In the genomic region with DNA sequence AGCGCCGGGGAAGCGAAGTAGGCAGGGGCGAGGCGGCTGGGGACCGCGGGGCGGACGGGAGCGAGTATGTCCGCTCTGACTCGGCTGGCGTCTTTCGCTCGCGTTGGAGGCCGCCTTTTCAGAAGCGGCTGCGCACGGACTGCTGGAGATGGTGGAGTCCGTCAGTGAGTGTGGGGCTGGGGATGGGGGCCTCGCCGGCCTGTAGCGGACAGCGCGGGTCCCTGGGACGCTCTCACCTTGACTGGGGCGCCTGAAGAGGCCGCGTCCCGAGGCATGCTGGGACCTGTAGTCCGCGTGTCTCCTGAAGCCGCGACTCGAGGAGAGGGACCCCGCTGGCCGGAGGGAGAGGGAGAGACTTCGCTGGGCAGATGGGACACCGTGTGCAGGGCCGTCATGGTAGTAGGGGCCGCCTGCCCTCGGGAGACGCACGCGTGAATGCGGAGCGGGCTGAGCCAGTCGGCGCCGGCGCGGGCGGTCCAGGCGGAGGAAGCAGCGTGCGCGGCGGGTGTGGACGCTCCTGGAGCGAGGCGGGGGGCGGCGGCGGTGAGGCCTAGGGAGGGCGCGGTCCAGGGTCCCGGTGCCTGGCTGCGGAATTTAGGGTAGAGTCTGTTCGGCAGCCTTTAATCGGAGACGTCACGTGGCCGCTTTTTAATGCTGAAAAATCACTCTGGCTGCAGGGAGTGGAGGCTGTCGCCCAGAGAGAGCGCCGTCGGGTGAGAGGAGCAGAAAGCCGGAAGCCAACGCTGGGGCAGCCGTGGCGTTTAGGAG, we compare ENCODE assay signal across 8 cellular contexts. TPM values are rescaled to one million over a fixed set of nuclear protein-coding genes. Genes with fewer than 3 reads are reported as not detected.
DNase-seq lines count a peak whose midpoint lies in the region; ATAC-seq and TF ChIP-seq lines count a peak whose summit lies in the region.

NDUFB2 (plus strand) TSS at position 30 of the 768 bp plus-strand sequence; CDS start at position 67, 37 bp downstream.

- peaks cover 34% of the 10 kb centered on the region for H3K4me1 Mint-ChIP-seq in activated B cell treated with CpG ODN at 0.5 μM for 24 hours

- CTCF ChIA-PET in activated B cell treated with CpG ODN at 0.5 μM for 24 hours (lab: Charles Lee), result no interaction called here

- POLR2A ChIA-PET in activated B cell treated with CpG ODN at 0.5 μM for 24 hours (lab: Charles Lee), result interaction anchor here (0.6 to 2.3 kb wide), 9 partner anchors 11 to 1466 kb away, joined by 3 to 8 read pairs (median 6); partner anchors contain the start of genes ADCK2, MRPS33 and UBN2

- H3K4me3 Mint-ChIP-seq in activated B cell treated with CpG ODN at 0.5 μM for 24 hours, result peak within 1 kb of the TSS; percentile 94

- H3K27me3 Mint-ChIP-seq in activated B cell treated with CpG ODN at 0.5 μM for 24 hours, result no peaks in the 10 kb centered on the region

- peaks cover 24% of the 10 kb centered on the region for H3K36me3 Mint-ChIP-seq in activated B cell treated with CpG ODN at 0.5 μM for 24 hours (ENCODE audit: low read depth)

- ATAC-seq in GM18867 (IDR thresholded peaks at IDR 0.05; ENCODE audit: unreplicated experiment), result peak; percentile 89
- ATAC-seq in HG03095 (IDR thresholded peaks at IDR 0.05; ENCODE audit: unreplicated experiment), result peak; percentile 85
- peak; percentile 86 for ATAC-seq in activated B cell treated with CpG ODN at 0.5 μM for 24 hours (ENCODE audit: low read depth)

- DNase-seq in AG10803 (ENCODE audit: low read depth) (peak; percentile 74), NCI-H2227 (lab: John Stamatoyannopoulos, UW; ENCODE audit: unreplicated experiment) (peak; percentile 93), activated B cell treated with CpG ODN at 0.5 μM for 24 hours (peak; percentile 90), kidney tubule cell (ENCODE audit: low spot score) (peak; percentile 83)
- peak in 3 of 4 experiments; percentile 62 to 90 (median 63) for DNase-seq in stimulated activated CD4-positive, alpha-beta T cell treated with anti-CD3 and anti-CD28 coated beads, Interleukin-1b, Interleukin-23, amount 100 ng/mL, for 24 hours (ENCODE audit: low read depth in 4 of 4, low spot score in 1 of 4)

- H3K27ac Mint-ChIP-seq in activated B cell treated with CpG ODN at 0.5 μM for 24 hours, result peak within 1 kb of the TSS; percentile 98

- intact Hi-C loops in activated B cell treated with CpG ODN at 0.5 μM for 24 hours (cut with micrococcal nuclease), result loop anchor here (1.0 to 5.0 kb wide), 9 partner anchors 21 to 1356 kb away; partner anchors contain the start of genes BRAF, FMC1, MRPS33 and SSBP1

- peak within 1 kb of the TSS; percentile 94 for H3K4me3 ChIP-seq in AG10803 (ENCODE audit: low read length)

- peak within 1 kb of the TSS; percentile 94 for H3K27ac ChIP-seq in cingulate gyrus (ENCODE audit: low read depth, low read length)

- H3K9me3 Mint-ChIP-seq in activated B cell treated with CpG ODN at 0.5 μM for 24 hours, result no peaks in the 10 kb centered on the region

- TF ChIP-seq CTCF in AG10803 (conservative IDR thresholded peaks at IDR 0.05; ENCODE audit: low read length), result no peak
- no peak for TF ChIP-seq CTCF in activated B cell treated with CpG ODN at 0.5 μM for 24 hours (IDR thresholded peaks at IDR 0.05)

RNA-seq across cellular contexts. Expression of gene NDUFB2, which starts in this region (rescaled TPM):
- 140 and 168 TPM in 2 replicates for total RNA-seq in activated B cell treated with CpG ODN at 0.5 μM for 24 hours

Comparison
In these comparisons a context has a peak if more than half of its experiments do, and no peak if none do; other contexts are left out.
1. Peak in every context shown above with its lines: DNase-seq, ATAC-seq, H3K4me3 ChIP-seq and H3K27ac ChIP-seq.